In genomic region chr1:51423098-51423821, GRCh38 we compare ENCODE assay signal across 10 cellular contexts.
DNase-seq lines count a peak whose midpoint lies in the region; ATAC-seq and TF ChIP-seq lines count a peak whose summit lies in the region.
"Had no signal": no experiment of that assay in that cellular context is flagged by ENCODE, and none has a peak within 500 bp of the region (broad histone marks: within the 10 kb centered on the region; RNA-seq: fewer than 3 reads in every experiment).

No MANE protein-coding gene starts in this region.

- H3K9me2 ChIP-seq in SK-N-SH (no peaks in the 10 kb centered on the region), hepatocyte (replicated peaks; ENCODE audit: insufficient read depth) (no peaks in the 10 kb centered on the region)

- 95% methylated on average over 7 of the region's 7 CpGs for WGBS in SK-N-SH (ENCODE audit: low lambda C conversion rate)
- 54% methylated on average over 7 of the region's 7 CpGs for WGBS in hepatocyte (ENCODE audit: low lambda C conversion rate, missing lambda C conversion rate)

- in situ Hi-C loops in brain microvascular endothelial cell (cut with HindIII; ENCODE audit: low pct_ligation_motif_present, low sequenced_read_pairs) = no loop called here

- H3K27me3 ChIP-seq in SK-N-SH (ENCODE audit: insufficient read depth) (no peaks in the 10 kb centered on the region), brain microvascular endothelial cell (replicated peaks) (no peaks in the 10 kb centered on the region), hepatocyte (no peaks in the 10 kb centered on the region)

- POLR2A ChIA-PET in SK-N-SH (lab: Yijun Ruan, JAX) = no interaction called here

- H3K4me3 ChIP-seq in SK-N-SH (ENCODE audit: low read depth in 2 of 2, low read length in 1 of 2) (no peak overlapping the region), brain microvascular endothelial cell (ENCODE audit: low read depth, low read length) (no peak overlapping the region), hepatocyte (no peak overlapping the region)

- H3F3A ChIP-seq in SK-N-SH (replicated peaks; ENCODE audit: insufficient read depth) = peaks cover 11% of the 10 kb centered on the region

- no peak overlapping the region for H3K4me2 ChIP-seq in SK-N-SH
- peak overlapping the region; percentile 14 for H3K4me2 ChIP-seq in hepatocyte

- intact Hi-C loops in posterior vena cava (cut with DNase I) = no loop called here

- no peak overlapping the region for H3K9ac ChIP-seq in SK-N-SH

- TF ChIP-seq CTCF in SK-N-SH (IDR thresholded peaks at IDR 0.05) = no peak
- no peak for TF ChIP-seq CTCF in brain microvascular endothelial cell (IDR thresholded peaks at IDR 0.05; ENCODE audit: low read depth, low read length, missing control alignments)
- no peak for TF ChIP-seq CTCF in hepatocyte (IDR thresholded peaks at IDR 0.05; ENCODE audit: poor library complexity)

- H4K20me1 ChIP-seq in SK-N-SH (ENCODE audit: insufficient read depth) (no peaks in the 10 kb centered on the region), hepatocyte (ENCODE audit: insufficient read depth, poor library complexity, severe bottlenecking) (no peaks in the 10 kb centered on the region)

- CTCF ChIA-PET in SK-N-SH (lab: Yijun Ruan, JAX) = interaction anchor here (0.6 to 0.9 kb wide), 2 partner anchors 40 to 146 kb away, joined by 3 read pairs; no protein-coding TSS in a partner anchor

- DNase-seq in SK-N-SH (no peak), brain microvascular endothelial cell (peak; percentile 18), hepatocyte (ENCODE audit: low spot score) (no peak), substantia nigra (lab: John Stamatoyannopoulos, UW) (peak in 6 of 49 donors; percentile 2 to 34 (median 12)), middle frontal gyrus (ENCODE audit: extremely low spot score, low spot score) (no peak), NCI-H2029 treated with DMSO at 0.1 percent for 48 hours (lab: John Stamatoyannopoulos, UW) (no peak), posterior vena cava (ENCODE audit: low spot score) (no peak)
- DNase-seq: activated gamma-delta T cell treated with Interleukin-2 at 50 U/mL for 16 hours, NCI-H2171 had no signal

- TF ChIP-seq RAD21 in SK-N-SH (IDR thresholded peaks at IDR 0.05; ENCODE audit: low read length) = no peak

- H3K36me3 ChIP-seq in SK-N-SH (replicated peaks in 1 of 2; ENCODE audit: control insufficient read depth in 1 of 2, insufficient read depth in 2 of 2, low read length in 1 of 2) (peaks cover 28 to 64% of the 10 kb centered on the region in 2 experiments), brain microvascular endothelial cell (replicated peaks) (no peaks in the 10 kb centered on the region), hepatocyte (replicated peaks; ENCODE audit: insufficient read depth, low read depth) (no peaks in the 10 kb centered on the region)

- no peaks in the 10 kb centered on the region for H3K9me3 ChIP-seq in SK-N-SH
- no peaks in the 10 kb centered on the region for H3K9me3 ChIP-seq in hepatocyte (ENCODE audit: low read depth)

- H2AFZ ChIP-seq in SK-N-SH (ENCODE audit: low read depth) (no peak overlapping the region), hepatocyte (no peak overlapping the region)

- no peaks in the 10 kb centered on the region; the same call in 1 of the 2 replicates for H3K79me2 ChIP-seq in SK-N-SH (ENCODE audit: insufficient read depth)
- H3K79me2 ChIP-seq in hepatocyte = peaks cover 10% of the 10 kb centered on the region

- peak; percentile 39; the same call in 1 of the 3 replicates for ATAC-seq in SK-N-SH treated with all-trans-retinoic acid at 6 μM for 48 hours

- no peak for TF ChIP-seq EP300 in SK-N-SH (IDR thresholded peaks at IDR 0.05; ENCODE audit: borderline replicate concordance in 1 of 2, low read depth in 1 of 2, low read length in 1 of 2)

- H3K27ac ChIP-seq in SK-N-SH (ENCODE audit: low read depth in 2 of 2, low read length in 1 of 2) (0 out of 4 replicates have a peak overlapping the region, but pooled peaks of 1 of the 2 experiments have one; percentile 34), brain microvascular endothelial cell (no peak overlapping the region), hepatocyte (no peak overlapping the region), substantia nigra (ENCODE audit: low read depth, low read length, poor library complexity, severe bottlenecking) (peak overlapping the region; percentile 27)

- peaks cover 2 to 20% of the 10 kb centered on the region in 2 experiments; a peak in 2 of 4 replicates for H3K4me1 ChIP-seq in SK-N-SH (ENCODE audit: control insufficient read depth in 1 of 2, insufficient read depth in 2 of 2, low read depth in 1 of 2, low read length in 1 of 2)
- H3K4me1 ChIP-seq in hepatocyte (ENCODE audit: insufficient read depth) = no peaks in the 10 kb centered on the region

TF ChIP-seq in SK-N-SH treated with all-trans-retinoic acid at 6 μM for 48 hours, 23 proteins besides CTCF, POLR2A, EP300 and RAD21 (continues in another document):
- TF ChIP-seq ZNF565 (CRISPR knock-in tag; conservative IDR thresholded peaks at IDR 0.05; ENCODE audit: low read depth) = no peak
- TF ChIP-seq BACH2 (CRISPR knock-in tag; IDR thresholded peaks at IDR 0.05; ENCODE audit: borderline replicate concordance) = no peak
- no peak for TF ChIP-seq GLIS3 (CRISPR knock-in tag; IDR thresholded peaks at IDR 0.05)
- no peak for TF ChIP-seq PATZ1 (CRISPR knock-in tag; IDR thresholded peaks at IDR 0.05; ENCODE audit: borderline replicate concordance)
- no peak for TF ChIP-seq TCF4 (CRISPR knock-in tag; IDR thresholded peaks at IDR 0.05; ENCODE audit: borderline replicate concordance)
- TF ChIP-seq ESRRG (CRISPR knock-in tag; IDR thresholded peaks at IDR 0.05) = no peak
- TF ChIP-seq ZFP3 (CRISPR knock-in tag; IDR thresholded peaks at IDR 0.05) = no peak
- no peak for TF ChIP-seq CREB5 (CRISPR knock-in tag; IDR thresholded peaks at IDR 0.05; ENCODE audit: low read depth)

TF ChIP-seq in SK-N-SH, 30 proteins besides CTCF, POLR2A, EP300 and RAD21 (continues in another document):
- TF ChIP-seq JUND (IDR thresholded peaks at IDR 0.05) (no peak), NFIC (IDR thresholded peaks at IDR 0.05; ENCODE audit: borderline replicate concordance) (no peak), PBX3 (IDR thresholded peaks at IDR 0.05) (no peak), ELF1 (IDR thresholded peaks at IDR 0.05) (no peak), TEAD4 (IDR thresholded peaks at IDR 0.05; ENCODE audit: borderline replicate concordance, insufficient read depth) (no peak), RFX5 (IDR thresholded peaks at IDR 0.05; ENCODE audit: low read length) (no peak), MEF2A (IDR thresholded peaks at IDR 0.05; ENCODE audit: borderline replicate concordance, low read depth) (no peak), POLR2AphosphoS5 (IDR thresholded peaks at IDR 0.05; ENCODE audit: low read depth, low read length) (no peak), ZBTB33 (IDR thresholded peaks at IDR 0.05; ENCODE audit: borderline replicate concordance, low read depth) (no peak), SMC3 (IDR thresholded peaks at IDR 0.05; ENCODE audit: low read depth, low read length) (no peak), REST (IDR thresholded peaks at IDR 0.05; ENCODE audit: low read depth, low read length) (no peak), EZH2phosphoT487 (IDR thresholded peaks at IDR 0.05; ENCODE audit: borderline replicate concordance, low read depth) (no peak)
